Comparison of ENCODE assay signal across 8 cellular contexts in genomic region chr10:119489572-119490326, GRCh38. TPM values are rescaled to one million over a fixed set of nuclear protein-coding genes. Genes with fewer than 3 reads are reported as not detected.
DNase-seq lines count a peak whose midpoint lies in the region; ATAC-seq lines count a peak whose summit lies in the region.

No MANE protein-coding gene starts in this region.

- DNase-seq in DMS53 (lab: John Stamatoyannopoulos, UW) (peak; percentile 69), T-cell (peak in 33 of 34 experiments; percentile 24 to 73 (median 49)), astrocyte of the hippocampus (ENCODE audit: low read depth, low spot score) (peak; percentile 70), islet precursor cell (peak; percentile 71), NCI-H446 treated with DMSO at 0.1 percent for 48 hours (lab: John Stamatoyannopoulos, UW) (no peak)
- peak; percentile 50 to 54 for DNase-seq in stimulated activated CD4-positive, alpha-beta T cell treated with anti-CD3 and anti-CD28 coated beads, Interleukin-4, amount 100 ng/mL, for 48 hours (ENCODE audit: low read depth in 2 of 2)

- peaks cover 42 to 51% (median 43%) of the 10 kb centered on the region in 3 donors for H3K4me1 Mint-ChIP-seq in T-cell

- CTCF ChIA-PET in T-cell (lab: Charles Lee) = interaction anchor here (0.6 to 1.2 kb wide), 9 partner anchors 10 to 401 kb away, joined by 3 to 9 read pairs (median 4); partner anchors contain the start of gene GRK5 (in 1 of the 2)

- H3K4me3 Mint-ChIP-seq in T-cell = peak overlapping the region; percentile 74 to 84 (median 78)

- no peaks in the 10 kb centered on the region for H3K27me3 Mint-ChIP-seq in T-cell

- no peaks in the 10 kb centered on the region for H3K36me3 Mint-ChIP-seq in T-cell

- POLR2A ChIA-PET in T-cell (lab: Charles Lee) = interaction anchor here (0.7 kb wide), 2 partner anchors 11 to 52 kb away, joined by 3 to 12 read pairs; partner anchors contain the start of gene RGS10 (in 1 of the 2)

- H3K9me3 Mint-ChIP-seq in T-cell = no peaks in the 10 kb centered on the region

- H3K27ac Mint-ChIP-seq in T-cell = peak overlapping the region; percentile 91 to 95

- ATAC-seq in GM19438 (IDR thresholded peaks at IDR 0.05; ENCODE audit: low read depth, unreplicated experiment) = peak; percentile 88
- ATAC-seq in HG03520 (IDR thresholded peaks at IDR 0.05; ENCODE audit: unreplicated experiment) = peak; percentile 70
- ATAC-seq in T-cell (replicated peaks in 1 of 4) = peak; percentile 85 to 93 (median 91)

RNA-seq across cellular contexts. Expression of gene RGS10, which starts 52.8 kb away (rescaled TPM):
- 100 to 1,000 TPM in 4 of 5 donors, 10 to 100 TPM in 1; 77.1 to 163 (median 155) TPM for total RNA-seq in T-cell
